Comparison of ENCODE assay signal across 1 cellular context in the genomic region with DNA sequence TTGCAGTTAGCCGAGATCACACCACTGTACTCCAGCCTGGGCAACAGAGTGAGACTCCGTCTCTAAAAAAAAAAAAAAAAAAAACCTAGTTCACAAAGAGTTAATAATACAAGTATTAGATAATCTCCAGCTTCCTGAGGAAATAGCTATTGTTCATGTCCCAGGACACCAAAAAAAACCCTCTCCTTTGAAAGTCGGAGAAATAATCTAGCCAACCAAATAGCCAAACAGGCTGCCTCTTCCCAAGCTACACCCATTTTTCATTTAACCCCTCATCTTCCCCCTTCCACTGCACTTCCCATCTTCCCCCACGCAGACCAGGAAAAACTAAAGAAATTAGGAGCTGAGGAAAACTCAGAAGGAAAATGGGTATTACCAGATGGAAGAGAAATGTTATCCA.
TF ChIP-seq lines count a peak whose summit lies in the region.

No MANE protein-coding gene starts in this region.

TF ChIP-seq in HepG2, 621 proteins besides CTCF, POLR2A, EP300 and RAD21:
- no peak for TF ChIP-seq NR2F6 (IDR thresholded peaks at IDR 0.05)
- no peak for TF ChIP-seq NR2F6 (CRISPR knock-in tag; IDR thresholded peaks at IDR 0.05)
- no peak for TF ChIP-seq ZNF337 (CRISPR knock-in tag; IDR thresholded peaks at IDR 0.05; ENCODE audit: borderline replicate concordance, low read depth)
- TF ChIP-seq RFXANK (CRISPR knock-in tag; IDR thresholded peaks at IDR 0.05): no peak
- TF ChIP-seq NFYB (CRISPR knock-in tag; IDR thresholded peaks at IDR 0.05): no peak
- TF ChIP-seq ZNF414 (CRISPR knock-in tag; IDR thresholded peaks at IDR 0.05): no peak
- TF ChIP-seq ZNF292 (CRISPR knock-in tag; IDR thresholded peaks at IDR 0.05; ENCODE audit: borderline replicate concordance, low read depth): no peak
- TF ChIP-seq POGZ (CRISPR knock-in tag; IDR thresholded peaks at IDR 0.05): no peak
TF ChIP-seq in HepG2: peak in this region for 0.
